In genomic region chr17:21192414-21192813, GRCh38 we compare ENCODE assay signal across 7 cellular contexts. TPM values are rescaled to one million over a fixed set of nuclear protein-coding genes. Genes with fewer than 3 reads are reported as not detected.
DNase-seq lines count a peak whose midpoint lies in the region; ATAC-seq and TF ChIP-seq lines count a peak whose summit lies in the region.
"Not testable (repeated sequence)": the region's sequence is repeated elsewhere in the genome, so short reads cannot be mapped to it uniquely, and the experiment has no call there.

No MANE protein-coding gene starts in this region.

- not testable (repeated sequence) for H3K4me3 Mint-ChIP-seq in CD4-positive, alpha-beta memory T cell; GM23338; effector memory CD8-positive, alpha-beta T cell; stimulated activated effector memory CD8-positive, alpha-beta T cell treated with anti-CD3 and anti-CD28 coated beads, Interleukin-12 subunit alpha, Interleukin-12 subunit beta, amount 100 ng/mL, for 72 hours

- H3K9me3 Mint-ChIP-seq in CD4-positive, alpha-beta memory T cell; GM23338; effector memory CD8-positive, alpha-beta T cell; stimulated activated effector memory CD8-positive, alpha-beta T cell treated with anti-CD3 and anti-CD28 coated beads, Interleukin-12 subunit alpha, Interleukin-12 subunit beta, amount 100 ng/mL, for 72 hours: not testable (repeated sequence)

- peak overlapping the region in 5 of 7 donors; percentile 35 to 69 (median 50) for H3K27ac Mint-ChIP-seq in CD4-positive, alpha-beta memory T cell
- 0 out of 2 replicates have a peak overlapping the region, but pooled peaks have one; percentile 12 for H3K27ac Mint-ChIP-seq in GM23338
- H3K27ac Mint-ChIP-seq in effector memory CD8-positive, alpha-beta T cell, result peak overlapping the region; percentile 44 to 86
- H3K27ac Mint-ChIP-seq in stimulated activated effector memory CD8-positive, alpha-beta T cell treated with anti-CD3 and anti-CD28 coated beads, Interleukin-12 subunit alpha, Interleukin-12 subunit beta, amount 100 ng/mL, for 72 hours, result peak overlapping the region; percentile 17

- CTCF ChIA-PET in CD4-positive, alpha-beta memory T cell (lab: Charles Lee; ENCODE audit: partially characterized antibody), result interaction anchor here (1.0 to 1.3 kb wide), 3 partner anchors 12 to 92 kb away, joined by 3 to 5 read pairs (median 4); no protein-coding TSS in a partner anchor

- not testable (repeated sequence) for H2AFZ ChIP-seq in GM23338

- intact Hi-C loops in CD4-positive, alpha-beta memory T cell (cut with micrococcal nuclease), result not testable (repeated sequence)

- not testable (repeated sequence) for H3K4me1 ChIP-seq in CD4-positive, alpha-beta memory T cell (ENCODE audit: insufficient read depth, low read length); neutrophil (ENCODE audit: control insufficient read depth in 1 of 2, insufficient read depth in 1 of 2, low read depth in 1 of 2, low read length in 1 of 2)
- H3K4me1 ChIP-seq in GM23338 (ENCODE audit: insufficient read depth), result peaks cover 12% of the 10 kb centered on the region

- H3K4me3 ChIP-seq in CD4-positive, alpha-beta memory T cell (ENCODE audit: low read length in 2 of 2); GM23338; neutrophil (ENCODE audit: low read depth in 1 of 2, low read length in 1 of 2): not testable (repeated sequence)

- not testable (repeated sequence) for H3K27me3 ChIP-seq in CD4-positive, alpha-beta memory T cell (ENCODE audit: insufficient read depth, low read length); GM23338 (ENCODE audit: insufficient read depth); neutrophil

- POLR2A ChIA-PET in CD4-positive, alpha-beta memory T cell (lab: Charles Lee; ENCODE audit: partially characterized antibody), result interaction anchor here (0.6 kb wide), 1 partner anchor 21 kb away, joined by 3 read pairs; the partner anchor contains the start of gene TMEM11

- TF ChIP-seq CTCF in GM23338 (conservative IDR thresholded peaks at IDR 0.05; ENCODE audit: low read depth in 2 of 2); neutrophil (IDR thresholded peaks at IDR 0.05): not testable (repeated sequence)

- H3K4me1 Mint-ChIP-seq in CD4-positive, alpha-beta memory T cell; effector memory CD8-positive, alpha-beta T cell (ENCODE audit: low read depth in 2 of 2); stimulated activated effector memory CD8-positive, alpha-beta T cell treated with anti-CD3 and anti-CD28 coated beads, Interleukin-12 subunit alpha, Interleukin-12 subunit beta, amount 100 ng/mL, for 72 hours: not testable (repeated sequence)
- peaks cover 18% of the 10 kb centered on the region for H3K4me1 Mint-ChIP-seq in GM23338

- peaks cover 10 to 46% of the 10 kb centered on the region in 2 donors for H3K36me3 Mint-ChIP-seq in CD4-positive, alpha-beta memory T cell
- peaks cover 44% of the 10 kb centered on the region for H3K36me3 Mint-ChIP-seq in GM23338 (ENCODE audit: low read depth)
- peaks cover 22% of the 10 kb centered on the region for H3K36me3 Mint-ChIP-seq in effector memory CD8-positive, alpha-beta T cell (ENCODE audit: insufficient read depth)
- H3K36me3 Mint-ChIP-seq in stimulated activated effector memory CD8-positive, alpha-beta T cell treated with anti-CD3 and anti-CD28 coated beads, Interleukin-12 subunit alpha, Interleukin-12 subunit beta, amount 100 ng/mL, for 72 hours, result peaks cover 30% of the 10 kb centered on the region

- not testable (repeated sequence) for ATAC-seq in GM23338; effector memory CD8-positive, alpha-beta T cell (replicated peaks); stimulated activated effector memory CD8-positive, alpha-beta T cell treated with anti-CD3 and anti-CD28 coated beads, Interleukin-12 subunit alpha, Interleukin-12 subunit beta, amount 100 ng/mL, for 72 hours

- not testable (repeated sequence) for H3K79me2 ChIP-seq in GM23338 (replicated peaks; ENCODE audit: insufficient read depth)

- not testable (repeated sequence) for H3K27ac ChIP-seq in CD4-positive, alpha-beta memory T cell (ENCODE audit: low read depth, low read length); GM23338 (ENCODE audit: low read depth)
- H3K27ac ChIP-seq in neutrophil, result peak overlapping the region; percentile 60

- H3K9me2 ChIP-seq in GM23338 (ENCODE audit: insufficient read depth), result not testable (repeated sequence)

- H3K36me3 ChIP-seq in CD4-positive, alpha-beta memory T cell (ENCODE audit: insufficient read depth, low read length), result peaks cover 16% of the 10 kb centered on the region
- not testable (repeated sequence) for H3K36me3 ChIP-seq in GM23338 (ENCODE audit: insufficient read depth)
- H3K36me3 ChIP-seq in neutrophil, result peaks cover 62% of the 10 kb centered on the region

- not testable (repeated sequence) for H3K27me3 Mint-ChIP-seq in CD4-positive, alpha-beta memory T cell; GM23338 (ENCODE audit: insufficient read depth, low read depth, poor library complexity); effector memory CD8-positive, alpha-beta T cell

- H3K4me2 ChIP-seq in GM23338, result peak overlapping the region; percentile 32; the same call in 1 of the 2 replicates

- not testable (repeated sequence) for DNase-seq in CD4-positive, alpha-beta memory T cell; GM23338 (ENCODE audit: low spot score); effector memory CD8-positive, alpha-beta T cell; stimulated activated effector memory CD8-positive, alpha-beta T cell treated with anti-CD3 and anti-CD28 coated beads, Interleukin-12 subunit alpha, Interleukin-12 subunit beta, amount 100 ng/mL, for 72 hours (ENCODE audit: low spot score in 2 of 2)
- peak; percentile 38 for DNase-seq in NCI-H345 (lab: John Stamatoyannopoulos, UW)
- DNase-seq in RPMI8226, result peak; percentile 12

- H3F3A ChIP-seq in GM23338 (replicated peaks; ENCODE audit: low read depth), result not testable (repeated sequence)

- H3K9me3 ChIP-seq in CD4-positive, alpha-beta memory T cell (ENCODE audit: control insufficient read depth in 1 of 2, low read length in 2 of 2); neutrophil: not testable (repeated sequence)

- H4K20me1 ChIP-seq in GM23338 (replicated peaks; ENCODE audit: insufficient read depth), result not testable (repeated sequence)

RNA-seq across cellular contexts. Expression of gene TMEM11, which starts 21.5 kb away (rescaled TPM):
- 10 to 100 TPM; 18.6 to 21.7 TPM for total RNA-seq in CD4-positive, alpha-beta memory T cell
- polyA plus RNA-seq in CD4-positive, alpha-beta memory T cell, result 10 to 100 TPM; 35.6 to 38.6 TPM
- total RNA-seq in GM23338 (2014; rRNA removed; shearing (Covaris generic)), result 38.5 and 40.0 TPM in 2 replicates
- 84.8 and 90.2 TPM in 2 replicates for polyA plus RNA-seq in GM23338 (2016; fragmentation: Nextera tagmentation; extraction: Ambion mirVana)

Comparison
In these comparisons a context has a peak if more than half of its experiments do, and no peak if none do; other contexts are left out.
1. H3K27ac Mint-ChIP-seq: peak in every context shown above with its lines; median percentile 65 in effector memory CD8-positive, alpha-beta T cell; 50 in CD4-positive, alpha-beta memory T cell; 17 in stimulated activated effector memory CD8-positive, alpha-beta T cell treated with anti-CD3 and anti-CD28 coated beads, Interleukin-12 subunit alpha, Interleukin-12 subunit beta, amount 100 ng/mL, for 72 hours; 12 in GM23338.